ENCODE assay signal across 11 cellular contexts in genomic region chr22:46074771-46075551, GRCh38.
DNase-seq lines count a peak whose midpoint lies in the region; ATAC-seq and TF ChIP-seq lines count a peak whose summit lies in the region.
"Had no signal": no experiment of that assay in that cellular context is flagged by ENCODE, and none has a peak within 500 bp of the region (broad histone marks: within the 10 kb centered on the region; RNA-seq: fewer than 3 reads in every experiment).

No MANE protein-coding gene starts in this region.

- H3K4me3 ChIP-seq in adipocyte (ENCODE audit: low read length) (peak overlapping the region; percentile 100), right cardiac atrium (ENCODE audit: low read length) (peak overlapping the region; percentile 92)

- no peak for TF ChIP-seq CTCF in type B pancreatic cell (conservative IDR thresholded peaks at IDR 0.05)

- H3K27ac ChIP-seq in right cardiac atrium (ENCODE audit: low read length) (peak overlapping the region; percentile 95), temporal lobe (ENCODE audit: low read depth, low read length) (peak overlapping the region; percentile 96)

- peak overlapping the region; percentile 100 for H3K9ac ChIP-seq in adipocyte (ENCODE audit: low read length)

- H3K36me3 ChIP-seq in adipocyte (ENCODE audit: control insufficient read depth, insufficient read depth, low read length, severe bottlenecking), result peaks cover 35% of the 10 kb centered on the region

- no peaks in the 10 kb centered on the region for H3K27me3 Mint-ChIP-seq in T-helper 2 cell treated with Interferon-gamma antibody and Interleukin-4, amounts not matched to agents 5 μg/mL and 100 μg/mL, for 36 hours (ENCODE audit: low read depth)
- peaks cover 54% of the 10 kb centered on the region for H3K27me3 Mint-ChIP-seq in type B pancreatic cell

- H3K4me3 Mint-ChIP-seq in T-helper 2 cell treated with Interferon-gamma antibody and Interleukin-4, amounts not matched to agents 5 μg/mL and 100 μg/mL, for 36 hours, result peak overlapping the region; percentile 63
- no peak overlapping the region for H3K4me3 Mint-ChIP-seq in type B pancreatic cell
- H3K4me3 Mint-ChIP-seq: stimulated activated effector memory CD8-positive, alpha-beta T cell treated with anti-CD3 and anti-CD28 coated beads, Interleukin-12 subunit alpha, Interleukin-12 subunit beta, amount 100 ng/mL, for 72 hours had no signal

- H3K27ac Mint-ChIP-seq in T-helper 2 cell treated with Interferon-gamma antibody and Interleukin-4, amounts not matched to agents 5 μg/mL and 100 μg/mL, for 36 hours, result peak overlapping the region; percentile 3
- no peak overlapping the region for H3K27ac Mint-ChIP-seq in type B pancreatic cell
- H3K27ac Mint-ChIP-seq: stimulated activated effector memory CD8-positive, alpha-beta T cell treated with anti-CD3 and anti-CD28 coated beads, Interleukin-12 subunit alpha, Interleukin-12 subunit beta, amount 100 ng/mL, for 72 hours had no signal

- intact Hi-C loops in right cardiac atrium (cut with DNase I), result loop anchor here in 3 of 4 donors (5.0 to 10.0 kb wide), 5 partner anchors 33 to 70 kb away; no protein-coding TSS in a partner anchor

- H3K9me3 ChIP-seq in adipocyte (ENCODE audit: control insufficient read depth, low read length) (no peaks in the 10 kb centered on the region), right cardiac atrium (ENCODE audit: control insufficient read depth, low read length) (no peaks in the 10 kb centered on the region)
- H3K9me3 ChIP-seq: Caco-2 had no signal

- WGBS in right cardiac atrium, result 18% methylated on average over 19 of the region's 19 CpGs

- DNase-seq in T-helper 2 cell treated with Interferon-gamma antibody and Interleukin-4, amounts not matched to agents 5 μg/mL and 100 μg/mL, for 36 hours (ENCODE audit: low spot score), result no peak
- DNase-seq in T-helper 2 cell (no peak), adipocyte (ENCODE audit: low read depth) (no peak), right cardiac atrium (peak; percentile 24 to 62 (median 49)), NCI-H1092 (lab: John Stamatoyannopoulos, UW) (no peak), NCI-H2227 (lab: John Stamatoyannopoulos, UW; ENCODE audit: unreplicated experiment) (no peak), type B pancreatic cell (ENCODE audit: extremely low spot score, unreplicated experiment) (no peak)
- DNase-seq: T-helper 9 cell had no signal

- H3K4me1 ChIP-seq in adipocyte (ENCODE audit: control insufficient read depth, insufficient read depth, low read length) (peaks cover 33% of the 10 kb centered on the region), right cardiac atrium (ENCODE audit: control insufficient read depth, insufficient read depth, low read length) (peaks cover 22% of the 10 kb centered on the region)

- ATAC-seq in right cardiac atrium, result no peak
- ATAC-seq: stimulated activated effector memory CD8-positive, alpha-beta T cell treated with anti-CD3 and anti-CD28 coated beads, Interleukin-12 subunit alpha, Interleukin-12 subunit beta, amount 100 ng/mL, for 72 hours had no signal

- peaks cover 5% of the 10 kb centered on the region for H3K36me3 Mint-ChIP-seq in T-helper 2 cell treated with Interferon-gamma antibody and Interleukin-4, amounts not matched to agents 5 μg/mL and 100 μg/mL, for 36 hours (ENCODE audit: low read depth)
- no peaks in the 10 kb centered on the region for H3K36me3 Mint-ChIP-seq in type B pancreatic cell
- H3K36me3 Mint-ChIP-seq: stimulated activated effector memory CD8-positive, alpha-beta T cell treated with anti-CD3 and anti-CD28 coated beads, Interleukin-12 subunit alpha, Interleukin-12 subunit beta, amount 100 ng/mL, for 72 hours had no signal

- H3K9me3 Mint-ChIP-seq in T-helper 2 cell treated with Interferon-gamma antibody and Interleukin-4, amounts not matched to agents 5 μg/mL and 100 μg/mL, for 36 hours, result no peaks in the 10 kb centered on the region
- H3K9me3 Mint-ChIP-seq in type B pancreatic cell, result no peaks in the 10 kb centered on the region
- H3K9me3 Mint-ChIP-seq: stimulated activated effector memory CD8-positive, alpha-beta T cell treated with anti-CD3 and anti-CD28 coated beads, Interleukin-12 subunit alpha, Interleukin-12 subunit beta, amount 100 ng/mL, for 72 hours had no signal

- H3K4me1 Mint-ChIP-seq in T-helper 2 cell treated with Interferon-gamma antibody and Interleukin-4, amounts not matched to agents 5 μg/mL and 100 μg/mL, for 36 hours (ENCODE audit: low read depth), result peaks cover 17% of the 10 kb centered on the region
- H3K4me1 Mint-ChIP-seq in type B pancreatic cell (ENCODE audit: unreplicated experiment), result peaks cover 20% of the 10 kb centered on the region

- no peaks in the 10 kb centered on the region for H3K27me3 ChIP-seq in adipocyte (replicated peaks; ENCODE audit: control insufficient read depth, insufficient read depth, low read length)
- no peaks in the 10 kb centered on the region for H3K27me3 ChIP-seq in right cardiac atrium (ENCODE audit: control insufficient read depth, insufficient read depth)

Comparison
In these comparisons a context has a peak if more than half of its experiments do, and no peak if none do; other contexts are left out.
1. DNase-seq: peak in right cardiac atrium (3 of 3); none in T-helper 2 cell treated with Interferon-gamma antibody and Interleukin-4, amounts not matched to agents 5 μg/mL and 100 μg/mL, for 36 hours (single experiment), T-helper 2 cell (0 of 5), adipocyte (single experiment), NCI-H1092 (single experiment), NCI-H2227 (single experiment) and type B pancreatic cell (single experiment).